ENCODE assay signal across 27 cellular contexts in genomic region chr7:2896141-2896540, GRCh38. TPM values are rescaled to one million over a fixed set of nuclear protein-coding genes. Genes with fewer than 3 reads are reported as not detected.
DNase-seq lines count a peak whose midpoint lies in the region; ATAC-seq lines count a peak whose summit lies in the region.
"Had no signal": no experiment of that assay in that cellular context is flagged by ENCODE, and none has a peak within 500 bp of the region (broad histone marks: within the 10 kb centered on the region; RNA-seq: fewer than 3 reads in every experiment).

No MANE protein-coding gene starts in this region.

- H3K27ac ChIP-seq in CD8-positive, alpha-beta memory T cell (ENCODE audit: low read depth, low read length) = no peak overlapping the region
- H3K27ac ChIP-seq in neuronal stem cell (replicated peaks; ENCODE audit: low read length) = no peak overlapping the region
- H3K27ac ChIP-seq: breast epithelium, PC-9, WERI-Rb-1 had no signal

- H3K4me1 Mint-ChIP-seq in T-helper 1 cell treated with Interleukin-12 subunit alpha and Interleukin-12 subunit beta and Interleukin-4 antibody, amounts not matched to agents 30 μg/mL and 1 μg/mL, for 36 hours (ENCODE audit: low read depth) = peaks cover 25% of the 10 kb centered on the region
- peaks cover 21 to 33% (median 22%) of the 10 kb centered on the region in 3 donors for H3K4me1 Mint-ChIP-seq in CD8-positive, alpha-beta memory T cell
- H3K4me1 Mint-ChIP-seq in activated CD8-positive, alpha-beta T cell treated with anti-CD3 and anti-CD28 coated beads, Interleukin-2, amount 10 ng/mL, durations not matched to agents 7 days and 5 days (ENCODE audit: low read depth) = peaks cover 29% of the 10 kb centered on the region
- H3K4me1 Mint-ChIP-seq: mesothelial cell of epicardium had no signal

- H3K14ac ChIP-seq in neuronal stem cell (ENCODE audit: low read length) = peak overlapping the region; percentile 33

- H3K27me3 Mint-ChIP-seq in T-helper 1 cell treated with Interleukin-12 subunit alpha and Interleukin-12 subunit beta and Interleukin-4 antibody, amounts not matched to agents 30 μg/mL and 1 μg/mL, for 36 hours (ENCODE audit: low read depth) = no peaks in the 10 kb centered on the region
- H3K27me3 Mint-ChIP-seq in CD8-positive, alpha-beta memory T cell = no peaks in the 10 kb centered on the region
- no peaks in the 10 kb centered on the region for H3K27me3 Mint-ChIP-seq in activated CD8-positive, alpha-beta T cell treated with anti-CD3 and anti-CD28 coated beads, Interleukin-2, amount 10 ng/mL, durations not matched to agents 7 days and 5 days (ENCODE audit: low read depth)
- H3K27me3 Mint-ChIP-seq: activated naive CD4-positive, alpha-beta T cell treated with anti-CD3 and anti-CD28 coated beads, Interleukin-2, amount 50 U/mL, for 24 hours; CD4-positive, alpha-beta memory T cell; progenitor cell of endocrine pancreas had no signal

- no CpG with 5 or more reads among the region's 10 CpGs for WGBS in neuronal stem cell (ENCODE audit: extremely low coverage in 2 of 2, insufficient read length in 2 of 2, insufficient replicate concordance in 1 of 2), 2 donors

- H2BK15ac ChIP-seq in neuronal stem cell (ENCODE audit: low read length) = no peak overlapping the region

- no peak overlapping the region for H3K4me3 ChIP-seq in CD8-positive, alpha-beta memory T cell (ENCODE audit: low read length)
- no peak overlapping the region for H3K4me3 ChIP-seq in neuronal stem cell (ENCODE audit: low read length in 2 of 2)
- H3K4me3 ChIP-seq: breast epithelium, PC-9 had no signal

- no peaks in the 10 kb centered on the region for H3K9me3 ChIP-seq in CD8-positive, alpha-beta memory T cell (ENCODE audit: low read length)
- no peaks in the 10 kb centered on the region for H3K9me3 ChIP-seq in neuronal stem cell (replicated peaks in 1 of 2; ENCODE audit: control insufficient read depth in 2 of 2, insufficient read depth in 1 of 2, low read depth in 1 of 2, low read length in 2 of 2)

- H2BK120ac ChIP-seq in neuronal stem cell (ENCODE audit: low read depth, low read length) = no peak overlapping the region

- no peaks in the 10 kb centered on the region for H3K79me1 ChIP-seq in neuronal stem cell (ENCODE audit: low read depth, low read length)

- H3K4me3 Mint-ChIP-seq in T-helper 1 cell treated with Interleukin-12 subunit alpha and Interleukin-12 subunit beta and Interleukin-4 antibody, amounts not matched to agents 30 μg/mL and 1 μg/mL, for 36 hours = peak overlapping the region; percentile 14
- peak overlapping the region in 5 of 7 donors; percentile 15 to 69 (median 57) for H3K4me3 Mint-ChIP-seq in CD8-positive, alpha-beta memory T cell
- peak overlapping the region; percentile 15 for H3K4me3 Mint-ChIP-seq in activated CD8-positive, alpha-beta T cell treated with anti-CD3 and anti-CD28 coated beads, Interleukin-2, amount 10 ng/mL, durations not matched to agents 7 days and 5 days
- H3K4me3 Mint-ChIP-seq: mesothelial cell of epicardium had no signal

- H2AFZ ChIP-seq in neuronal stem cell (ENCODE audit: low read length) = no peak overlapping the region
- H2AFZ ChIP-seq: PC-9 had no signal

- H3K4ac ChIP-seq in neuronal stem cell (ENCODE audit: low read length) = no peak overlapping the region

- no peak overlapping the region for H2AK5ac ChIP-seq in neuronal stem cell (ENCODE audit: low read depth, low read length)

- DNase-seq in T-helper 1 cell (no peak), neuronal stem cell (ENCODE audit: low spot score) (no peak), 8988T (no peak), NCI-H146 (lab: John Stamatoyannopoulos, UW) (no peak)
- no peak for DNase-seq in CD8-positive, alpha-beta memory T cell
- no peak for DNase-seq in activated CD8-positive, alpha-beta T cell treated with anti-CD3 and anti-CD28 coated beads, Interleukin-2, amount 10 ng/mL, durations not matched to agents 7 days and 5 days
- DNase-seq: activated CD4-positive, alpha-beta T cell treated with anti-CD3 and anti-CD28 coated beads, Interleukin-2, amount 50 U/mL, for 1 hour; anterior cingulate cortex; CD4-positive, alpha-beta memory T cell; GOT3; NCI-H1048; NCI-H1694 treated with DMSO at 0.1 percent for 48 hours; NCI-H2171; NCI-H510A treated with DMSO at 0.1 percent for 48 hours; PC-9; stimulated activated CD4-positive, alpha-beta T cell treated with anti-CD3 and anti-CD28 coated beads, Interleukin-4, amount 100 ng/mL, for 1 hour; substantia nigra; T1000; trophoblast cell; WERI-Rb-1 had no signal

- H4K8ac ChIP-seq in neuronal stem cell (ENCODE audit: low read depth, low read length) = no peak overlapping the region

- peak overlapping the region; percentile 6 for H2BK5ac ChIP-seq in neuronal stem cell (ENCODE audit: low read length)

- no peak overlapping the region for H3K4me2 ChIP-seq in neuronal stem cell (ENCODE audit: insufficient read depth, low read length, poor library complexity, severe bottlenecking)
- H3K4me2 ChIP-seq: PC-9 had no signal

- no peak overlapping the region for H3K18ac ChIP-seq in neuronal stem cell (ENCODE audit: low read length)

- POLR2A ChIA-PET in CD8-positive, alpha-beta memory T cell (lab: Charles Lee) = no interaction called here
- POLR2A ChIA-PET in activated CD8-positive, alpha-beta T cell treated with anti-CD3 and anti-CD28 coated beads, Interleukin-2, amount 10 ng/mL, durations not matched to agents 7 days and 5 days (lab: Charles Lee) = no interaction called here

- H3K23ac ChIP-seq in neuronal stem cell (ENCODE audit: low read depth, low read length, poor library complexity) = no peak overlapping the region

- peaks cover 17% of the 10 kb centered on the region for H3K4me1 ChIP-seq in CD8-positive, alpha-beta memory T cell (ENCODE audit: insufficient read depth, low read length)
- H3K4me1 ChIP-seq in neuronal stem cell (ENCODE audit: control insufficient read depth in 2 of 2, insufficient read depth in 1 of 2, low read depth in 1 of 2, low read length in 2 of 2) = peaks cover 0 to 2% of the 10 kb centered on the region in 2 donors
- H3K4me1 ChIP-seq: breast epithelium had no signal

- H3K36me3 Mint-ChIP-seq in T-helper 1 cell treated with Interleukin-12 subunit alpha and Interleukin-12 subunit beta and Interleukin-4 antibody, amounts not matched to agents 30 μg/mL and 1 μg/mL, for 36 hours (ENCODE audit: low read depth) = peaks cover 10% of the 10 kb centered on the region
- peaks cover 0 to under 1% (median 0%) of the 10 kb centered on the region in 3 donors for H3K36me3 Mint-ChIP-seq in CD8-positive, alpha-beta memory T cell
- H3K36me3 Mint-ChIP-seq in activated CD8-positive, alpha-beta T cell treated with anti-CD3 and anti-CD28 coated beads, Interleukin-2, amount 10 ng/mL, durations not matched to agents 7 days and 5 days (ENCODE audit: low read depth) = peaks cover 1% of the 10 kb centered on the region
- H3K36me3 Mint-ChIP-seq: activated naive CD4-positive, alpha-beta T cell treated with anti-CD3 and anti-CD28 coated beads, Interleukin-2, amount 50 U/mL, for 24 hours; mesothelial cell of epicardium had no signal

- CTCF ChIA-PET in CD8-positive, alpha-beta memory T cell (lab: Charles Lee) = interaction anchor here (3.6 kb wide), 1 partner anchor 259 kb away, joined by 12 read pairs; no protein-coding TSS in a partner anchor
- CTCF ChIA-PET in activated CD8-positive, alpha-beta T cell treated with anti-CD3 and anti-CD28 coated beads, Interleukin-2, amount 10 ng/mL, durations not matched to agents 7 days and 5 days (lab: Charles Lee) = interaction anchor here (0.9 to 4.4 kb wide), 2 partner anchors 9 to 170 kb away, joined by 3 to 31 read pairs; no protein-coding TSS in a partner anchor

- no peak for ATAC-seq in activated CD8-positive, alpha-beta T cell treated with anti-CD3 and anti-CD28 coated beads, Interleukin-2, amount 10 ng/mL, durations not matched to agents 7 days and 5 days
- ATAC-seq in HG03442 (IDR thresholded peaks at IDR 0.05; ENCODE audit: unreplicated experiment) = no peak
- ATAC-seq: sciatic nerve had no signal

- H3K9me3 Mint-ChIP-seq in T-helper 1 cell treated with Interleukin-12 subunit alpha and Interleukin-12 subunit beta and Interleukin-4 antibody, amounts not matched to agents 30 μg/mL and 1 μg/mL, for 36 hours = no peaks in the 10 kb centered on the region
- no peaks in the 10 kb centered on the region for H3K9me3 Mint-ChIP-seq in CD8-positive, alpha-beta memory T cell
- H3K9me3 Mint-ChIP-seq in activated CD8-positive, alpha-beta T cell treated with anti-CD3 and anti-CD28 coated beads, Interleukin-2, amount 10 ng/mL, durations not matched to agents 7 days and 5 days (ENCODE audit: insufficient read depth) = no peaks in the 10 kb centered on the region
- H3K9me3 Mint-ChIP-seq: activated naive CD4-positive, alpha-beta T cell treated with anti-CD3 and anti-CD28 coated beads, Interleukin-2, amount 50 U/mL, for 24 hours had no signal

- H3K27me3 ChIP-seq in CD8-positive, alpha-beta memory T cell (ENCODE audit: insufficient read depth, low read length, poor library complexity, severe bottlenecking) = no peaks in the 10 kb centered on the region
- H3K27me3 ChIP-seq in neuronal stem cell (ENCODE audit: control insufficient read depth in 3 of 3, insufficient read depth in 3 of 3, low read depth in 1 of 3, low read length in 3 of 3) = no peaks in the 10 kb centered on the region
- H3K27me3 ChIP-seq: breast epithelium had no signal

- H3K27ac Mint-ChIP-seq in T-helper 1 cell treated with Interleukin-12 subunit alpha and Interleukin-12 subunit beta and Interleukin-4 antibody, amounts not matched to agents 30 μg/mL and 1 μg/mL, for 36 hours = peak overlapping the region; percentile 19
- H3K27ac Mint-ChIP-seq in CD8-positive, alpha-beta memory T cell = peak overlapping the region in 1 of 8 donors; percentile 27
- H3K27ac Mint-ChIP-seq in activated CD8-positive, alpha-beta T cell treated with anti-CD3 and anti-CD28 coated beads, Interleukin-2, amount 10 ng/mL, durations not matched to agents 7 days and 5 days = peak overlapping the region; percentile 40
- H3K27ac Mint-ChIP-seq: mesothelial cell of epicardium, progenitor cell of endocrine pancreas had no signal

- H2BK12ac ChIP-seq in neuronal stem cell (ENCODE audit: low read length) = no peak overlapping the region

- no peak overlapping the region for H4K91ac ChIP-seq in neuronal stem cell (ENCODE audit: low read depth, low read length, poor library complexity)

- no peaks in the 10 kb centered on the region for H3K36me3 ChIP-seq in CD8-positive, alpha-beta memory T cell (ENCODE audit: insufficient read depth, low read length)
- no peaks in the 10 kb centered on the region for H3K36me3 ChIP-seq in neuronal stem cell (replicated peaks in 1 of 2; ENCODE audit: control insufficient read depth in 2 of 2, insufficient read depth in 2 of 2, low read length in 2 of 2)
- H3K36me3 ChIP-seq: breast epithelium, WERI-Rb-1 had no signal

- H3K9ac ChIP-seq in neuronal stem cell (ENCODE audit: low read depth, low read length, poor library complexity) = no peak overlapping the region

RNA-seq across cellular contexts. Expression of gene GNA12, which starts 52.0 kb away (rescaled TPM):
- total RNA-seq in CD8-positive, alpha-beta memory T cell = 10 to 100 TPM; 20.6 to 21.2 TPM
- polyA plus RNA-seq in CD8-positive, alpha-beta memory T cell = 11.2 TPM
- 10 to 100 TPM; 17.9 to 18.1 TPM for total RNA-seq in activated CD8-positive, alpha-beta T cell treated with anti-CD3 and anti-CD28 coated beads, Interleukin-2, amount 10 ng/mL, durations not matched to agents 7 days and 5 days
- polyA plus RNA-seq in neuronal stem cell (2013, experiment 1 of 2) = 37.0 TPM
- polyA plus RNA-seq in neuronal stem cell (2013, experiment 2 of 2) = 36.5 TPM
